8 cellular contexts compared by ENCODE assay signal in genomic region chr1:85276290-85277026, GRCh38. TPM values are rescaled to one million over a fixed set of nuclear protein-coding genes. Genes with fewer than 3 reads are reported as not detected.
DNase-seq lines count a peak whose midpoint lies in the region; ATAC-seq and TF ChIP-seq lines count a peak whose summit lies in the region.

BCL10 (minus strand) TSS chr1:85276632; CDS start chr1:85276352, 280 bp downstream.

- CTCF ChIA-PET in activated CD8-positive, alpha-beta memory T cell treated with anti-CD3 and anti-CD28 coated beads for 36 hours (lab: Charles Lee): interaction anchor here (0.6 to 2.7 kb wide), 6 partner anchors 17 to 778 kb away, joined by 3 to 11 read pairs (median 5); partner anchors contain the start of gene C1orf52

- WGBS in lung, 2 donors: 0 to 1% methylated on average over 60 to 72 of the region's 72 CpGs

- POLR2A ChIA-PET in activated CD8-positive, alpha-beta memory T cell treated with anti-CD3 and anti-CD28 coated beads for 36 hours (lab: Charles Lee): interaction anchor here (0.6 to 1.7 kb wide), 5 partner anchors 12 to 1613 kb away, joined by 3 to 12 read pairs (median 5); partner anchors contain the start of genes C1orf52, GNG5 and SPATA1

- H3K9me3 ChIP-seq in lung (ENCODE audit: control insufficient read depth in 2 of 2, insufficient read depth in 1 of 2, low read length in 1 of 2): no peaks in the 10 kb centered on the region

- H3K36me3 ChIP-seq in lung (ENCODE audit: control insufficient read depth in 2 of 2, insufficient read depth in 2 of 2, low read length in 2 of 2): peaks cover 0 to 2% of the 10 kb centered on the region in 2 donors

- H3K4me3 ChIP-seq in lung: peak within 1 kb of the TSS; percentile 92

- H3K27ac ChIP-seq in lung (ENCODE audit: low read depth in 1 of 2, low read length in 1 of 2): peak within 1 kb of the TSS; percentile 95 to 96

- peak; percentile 93 for DNase-seq in CMK (ENCODE audit: low read depth)
- DNase-seq in GM20000 (ENCODE audit: low spot score): peak; percentile 95
- DNase-seq in HT-29 (ENCODE audit: low spot score): peak; percentile 97
- DNase-seq in NOMO-1 (lab: John Stamatoyannopoulos, UW; ENCODE audit: unreplicated experiment in 2 of 2): peak; percentile 97 to 99
- DNase-seq in effector CD8-positive, alpha-beta T cell (lab: John Stamatoyannopoulos, UW): peak; percentile 95
- peak; percentile 98 for DNase-seq in lung (ENCODE audit: low spot score)
- DNase-seq in stimulated activated CD4-positive, alpha-beta T cell treated with anti-CD3 and anti-CD28 coated beads, TNF-alpha, amount 100 ng/mL, for 4 hours (ENCODE audit: low read depth in 3 of 3): peak; percentile 91 to 94 (median 93)

- peak; percentile 97 for ATAC-seq in lung (ENCODE audit: insufficient read depth, low FRiP score)

- TF ChIP-seq CTCF in GM20000 (IDR thresholded peaks at IDR 0.05; ENCODE audit: extremely low read depth, missing control alignments) (no peak), lung (IDR thresholded peaks at IDR 0.05; ENCODE audit: control extremely low read depth, extremely low read depth) (no peak)

- peaks cover 9 to 19% of the 10 kb centered on the region in 2 donors for H3K4me1 ChIP-seq in lung (ENCODE audit: control insufficient read depth in 2 of 2, insufficient read depth in 2 of 2, low read length in 2 of 2)

- H3K27me3 ChIP-seq in lung (ENCODE audit: control insufficient read depth, insufficient read depth): no peaks in the 10 kb centered on the region

RNA-seq across cellular contexts. Expression of gene BCL10, which starts in this region (rescaled TPM):
- total RNA-seq in HT-29 (2014; rRNA removed; shearing (Covaris generic)): 11.8 and 13.0 TPM in 2 replicates
- total RNA-seq in activated CD8-positive, alpha-beta memory T cell treated with anti-CD3 and anti-CD28 coated beads for 36 hours: 10 to 100 TPM; 26.3 to 27.7 TPM
- total RNA-seq in lung: 10 to 100 TPM; 26.2 to 32.3 TPM
- polyA plus RNA-seq in lung: 10 to 100 TPM in 1 of 2 donors, 1 to 10 TPM in 1; 9.9 to 11.3 TPM

Comparison
In these comparisons a context has a peak if more than half of its experiments do, and no peak if none do; other contexts are left out.
1. Peak in every context shown above with its lines: DNase-seq, ATAC-seq, H3K4me3 ChIP-seq and H3K27ac ChIP-seq.